ENCODE assay signal across 25 cellular contexts in the genomic region with DNA sequence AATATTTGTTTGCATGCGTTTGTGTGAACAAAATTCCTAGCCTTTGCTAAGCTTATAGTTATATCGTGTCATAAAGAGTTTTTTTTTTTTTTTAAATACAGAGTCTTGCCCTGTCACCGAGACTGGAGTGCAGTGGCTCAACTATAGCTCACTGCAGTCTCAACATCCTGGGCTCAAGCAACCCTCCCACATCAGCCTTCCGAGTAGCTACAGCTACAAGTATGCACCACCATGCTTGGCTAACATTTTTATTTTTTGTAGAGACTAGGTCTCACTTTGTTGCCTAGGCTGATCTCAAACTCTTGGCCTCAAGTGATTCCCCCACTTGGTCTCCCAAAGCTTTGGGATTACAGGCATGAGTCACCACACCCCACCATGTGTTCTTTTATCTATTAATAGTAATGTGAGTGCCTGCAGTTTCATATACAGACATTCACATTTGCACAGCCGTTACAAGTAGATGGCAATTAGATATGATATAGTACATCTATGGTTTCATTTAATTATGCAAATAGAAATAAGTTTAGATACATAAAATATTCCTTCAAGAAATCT.
DNase-seq lines count a peak whose midpoint lies in the region; ATAC-seq and TF ChIP-seq lines count a peak whose summit lies in the region.
"Had no signal": no experiment of that assay in that cellular context is flagged by ENCODE, and none has a peak within 500 bp of the region (broad histone marks: within the 10 kb centered on the region; RNA-seq: fewer than 3 reads in every experiment).

No MANE protein-coding gene starts in this region.

- ATAC-seq in HG02840 (IDR thresholded peaks at IDR 0.05; ENCODE audit: low FRiP score, unreplicated experiment) (no peak), HG02588 (IDR thresholded peaks at IDR 0.05; ENCODE audit: unreplicated experiment) (no peak), HG03520 (IDR thresholded peaks at IDR 0.05; ENCODE audit: unreplicated experiment) (no peak)
- ATAC-seq: activated CD4-positive, CD25-positive, alpha-beta regulatory T cell treated with anti-CD3 and anti-CD28 coated beads, Interleukin-2, amount 50 U/mL, for 24 hours; activated naive CD8-positive, alpha-beta T cell treated with anti-CD3 and anti-CD28 coated beads, Interleukin-2, amount 50 U/mL, for 24 hours; effector memory CD8-positive, alpha-beta T cell; stimulated activated naive B cell treated with anti-CD40 and anti-IgM and Interleukin-4, amounts not matched to agents 10 μg/mL and 1 μg/mL and 100 μg/mL, for 72 hours had no signal

- no peaks in the 10 kb centered on the region for H3F3A ChIP-seq in neural progenitor cell (ENCODE audit: low read depth)

- TF ChIP-seq CTCF in neural progenitor cell (IDR thresholded peaks at IDR 0.05), result no peak

- no peaks in the 10 kb centered on the region; the same call in 1 of the 2 replicates for H3K4me1 ChIP-seq in SJCRH30
- H3K4me1 ChIP-seq in neural progenitor cell, result no peaks in the 10 kb centered on the region

- no peaks in the 10 kb centered on the region for H3K27me3 Mint-ChIP-seq in neural progenitor cell (ENCODE audit: insufficient read depth, low read depth)
- H3K27me3 Mint-ChIP-seq: activated naive CD8-positive, alpha-beta T cell treated with anti-CD3 and anti-CD28 coated beads, Interleukin-2, amount 50 U/mL, for 24 hours; effector memory CD8-positive, alpha-beta T cell; stimulated activated naive B cell treated with anti-CD40 and anti-IgM and Interleukin-4, amounts not matched to agents 10 μg/mL and 1 μg/mL and 100 μg/mL, for 72 hours; type B pancreatic cell had no signal

- peak overlapping the region; percentile 69 for H3K27ac Mint-ChIP-seq in neural progenitor cell
- H3K27ac Mint-ChIP-seq: activated naive CD8-positive, alpha-beta T cell treated with anti-CD3 and anti-CD28 coated beads, Interleukin-2, amount 50 U/mL, for 24 hours; effector memory CD8-positive, alpha-beta T cell; nephron progenitor cell; stimulated activated naive B cell treated with anti-CD40 and anti-IgM and Interleukin-4, amounts not matched to agents 10 μg/mL and 1 μg/mL and 100 μg/mL, for 72 hours; type B pancreatic cell had no signal

- no peak overlapping the region for H2AFZ ChIP-seq in neural progenitor cell (replicated peaks)

- DNase-seq in NCI-H446 treated with DMSO at 0.1 percent for 48 hours (lab: John Stamatoyannopoulos, UW), result peak; percentile 5
- DNase-seq in NCI-H446 (lab: John Stamatoyannopoulos, UW), result no peak
- DNase-seq in HT1080 (ENCODE audit: low read depth), result peak; percentile 21
- DNase-seq in SJCRH30, result peak; percentile 35 to 56
- DNase-seq in neural progenitor cell (ENCODE audit: low spot score), result no peak
- DNase-seq: activated CD4-positive, alpha-beta T cell treated with anti-CD3 and anti-CD28 coated beads, Interleukin-2, amount 50 U/mL, for 4 hours; activated naive CD4-positive, alpha-beta T cell; activated naive CD8-positive, alpha-beta T cell treated with anti-CD3 and anti-CD28 coated beads, Interleukin-2, amount 50 U/mL, for 24 hours; activated T-cell treated with anti-CD3 and anti-CD28 coated beads, Interleukin-2, amount 50 U/mL, for 48 hours; caudate nucleus; cortex of kidney; effector memory CD8-positive, alpha-beta T cell; erythroblast; KG1; NCI-H1417 treated with DMSO at 0.1 percent for 48 hours; NCI-H510A; nephron progenitor cell; RPMI8226; stimulated activated naive B cell treated with anti-CD40 and anti-IgM and Interleukin-4, amounts not matched to agents 10 μg/mL and 1 μg/mL and 100 μg/mL, for 72 hours; substantia nigra had no signal

- no peaks in the 10 kb centered on the region for H3K27me3 ChIP-seq in SJCRH30
- no peaks in the 10 kb centered on the region for H3K27me3 ChIP-seq in neural progenitor cell

- no peak overlapping the region for H3K9ac ChIP-seq in neural progenitor cell

- no peaks in the 10 kb centered on the region for H3K79me2 ChIP-seq in neural progenitor cell (ENCODE audit: low read depth)

- H3K36me3 ChIP-seq in SJCRH30 (no peaks in the 10 kb centered on the region), neural progenitor cell (no peaks in the 10 kb centered on the region)

- H3K4me1 Mint-ChIP-seq in neural progenitor cell, result peaks cover 14% of the 10 kb centered on the region
- H3K4me1 Mint-ChIP-seq: activated naive CD8-positive, alpha-beta T cell treated with anti-CD3 and anti-CD28 coated beads, Interleukin-2, amount 50 U/mL, for 24 hours; stimulated activated naive B cell treated with anti-CD40 and anti-IgM and Interleukin-4, amounts not matched to agents 10 μg/mL and 1 μg/mL and 100 μg/mL, for 72 hours had no signal

- H4K20me1 ChIP-seq in neural progenitor cell (ENCODE audit: low read depth), result no peaks in the 10 kb centered on the region

- H3K4me2 ChIP-seq in neural progenitor cell, result no peak overlapping the region

- no peak overlapping the region for H3K27ac ChIP-seq in SJCRH30
- H3K27ac ChIP-seq in neural progenitor cell, result no peak overlapping the region

- no peak overlapping the region for H3K4me3 Mint-ChIP-seq in neural progenitor cell
- H3K4me3 Mint-ChIP-seq: activated naive CD8-positive, alpha-beta T cell treated with anti-CD3 and anti-CD28 coated beads, Interleukin-2, amount 50 U/mL, for 24 hours; effector memory CD8-positive, alpha-beta T cell; nephron progenitor cell; stimulated activated naive B cell treated with anti-CD40 and anti-IgM and Interleukin-4, amounts not matched to agents 10 μg/mL and 1 μg/mL and 100 μg/mL, for 72 hours; type B pancreatic cell had no signal

- no peaks in the 10 kb centered on the region for H3K36me3 Mint-ChIP-seq in neural progenitor cell
- H3K36me3 Mint-ChIP-seq: stimulated activated naive B cell treated with anti-CD40 and anti-IgM and Interleukin-4, amounts not matched to agents 10 μg/mL and 1 μg/mL and 100 μg/mL, for 72 hours; type B pancreatic cell had no signal

- H3K4me3 ChIP-seq in SJCRH30 (no peak overlapping the region), neural progenitor cell (no peak overlapping the region)

- H3K9me3 Mint-ChIP-seq in neural progenitor cell, result no peaks in the 10 kb centered on the region
- H3K9me3 Mint-ChIP-seq: activated naive CD8-positive, alpha-beta T cell treated with anti-CD3 and anti-CD28 coated beads, Interleukin-2, amount 50 U/mL, for 24 hours; effector memory CD8-positive, alpha-beta T cell; type B pancreatic cell had no signal

- H3K9me3 ChIP-seq in SJCRH30 (replicated peaks) (no peaks in the 10 kb centered on the region), neural progenitor cell (ENCODE audit: low read depth) (no peaks in the 10 kb centered on the region)

Comparison
In these comparisons a context has a peak if more than half of its experiments do, and no peak if none do; other contexts are left out.
1. DNase-seq: peak in NCI-H446 treated with DMSO at 0.1 percent for 48 hours (single experiment), HT1080 (single experiment) and SJCRH30 (2 of 2); none in NCI-H446 (0 of 2) and neural progenitor cell (single experiment).